In the genomic region with DNA sequence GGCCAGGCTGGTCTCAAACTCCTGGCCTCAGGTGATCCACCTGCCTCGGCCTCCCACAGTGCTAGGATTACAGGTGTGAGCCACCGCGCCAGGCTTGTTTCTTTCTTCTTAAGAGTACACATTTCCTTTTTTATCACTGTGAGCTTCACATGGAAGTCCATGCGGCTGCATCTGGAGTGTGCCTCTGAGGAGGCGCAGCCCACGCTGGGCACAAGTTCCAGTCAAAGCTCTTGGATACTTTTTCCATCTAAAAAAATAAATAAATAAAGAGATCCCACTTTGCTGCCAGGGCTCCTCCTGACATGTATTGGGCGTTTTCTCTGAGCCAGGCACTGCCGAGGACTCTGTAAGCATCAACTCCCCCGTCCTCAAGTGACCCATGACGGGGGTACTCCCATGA, we compare ENCODE assay signal across 24 cellular contexts.
DNase-seq lines count a peak whose midpoint lies in the region; ATAC-seq and TF ChIP-seq lines count a peak whose summit lies in the region.
"Had no signal": no experiment of that assay in that cellular context is flagged by ENCODE, and none has a peak within 500 bp of the region (broad histone marks: within the 10 kb centered on the region; RNA-seq: fewer than 3 reads in every experiment).

No MANE protein-coding gene starts in this region.

- no peaks in the 10 kb centered on the region for H3K27me3 ChIP-seq in neutrophil
- H3K27me3 ChIP-seq in tibial artery = no peaks in the 10 kb centered on the region
- H3K27me3 ChIP-seq: heart left ventricle, vagina had no signal

- no peak for ATAC-seq in activated CD8-positive, alpha-beta T cell treated with anti-CD3 and anti-CD28 coated beads, Interleukin-2, amount 10 ng/mL, durations not matched to agents 7 days and 5 days
- ATAC-seq in activated CD8-positive, alpha-beta T cell treated with anti-CD3 and anti-CD28 coated beads for 36 hours = no peak
- no peak for ATAC-seq in GM21515 (IDR thresholded peaks at IDR 0.05; ENCODE audit: unreplicated experiment)
- ATAC-seq: heart left ventricle; naive thymus-derived CD4-positive, alpha-beta T cell had no signal

- no peak for DNase-seq in activated CD8-positive, alpha-beta T cell treated with anti-CD3 and anti-CD28 coated beads, Interleukin-2, amount 10 ng/mL, durations not matched to agents 7 days and 5 days
- no peak for DNase-seq in activated CD8-positive, alpha-beta T cell treated with anti-CD3 and anti-CD28 coated beads for 36 hours
- DNase-seq in chondrocyte (ENCODE audit: low spot score) (peak; percentile 35), tibial artery (peak in 1 of 2 donors; percentile 68), AG20443 (ENCODE audit: low spot score) (no peak), ecto neural progenitor cell (ENCODE audit: low spot score) (no peak)
- DNase-seq: activated CD4-positive, alpha-beta T cell treated with anti-CD3 and anti-CD28 coated beads, Interleukin-2, amount 50 U/mL, for 1 hour; activated effector memory CD4-positive, alpha-beta T cell treated with Interleukin-2 at 50 U/mL for 16 hours; GDM1; heart left ventricle; midbrain; naive thymus-derived CD4-positive, alpha-beta T cell; NCI-H1048; NCI-H1930; NCI-H526; Right ventricle myocardium superior; stimulated activated CD4-positive, alpha-beta T cell treated with anti-CD3 and anti-CD28 coated beads, Interleukin-2, amount 100 ng/mL, for 24 hours had no signal

- CTCF ChIA-PET in activated CD8-positive, alpha-beta T cell treated with anti-CD3 and anti-CD28 coated beads, Interleukin-2, amount 10 ng/mL, durations not matched to agents 7 days and 5 days (lab: Charles Lee) = interaction anchor here (1.2 to 2.6 kb wide), 2 partner anchors 47 to 84 kb away, joined by 3 to 8 read pairs; no protein-coding TSS in a partner anchor
- CTCF ChIA-PET in activated CD8-positive, alpha-beta T cell treated with anti-CD3 and anti-CD28 coated beads for 36 hours (lab: Charles Lee) = interaction anchor here (1.8 to 2.8 kb wide), 2 partner anchors 11 to 47 kb away, joined by 7 to 10 read pairs; no protein-coding TSS in a partner anchor

- H3K36me3 ChIP-seq in neutrophil (peaks cover 100% of the 10 kb centered on the region), tibial artery (no peaks in the 10 kb centered on the region)
- H3K36me3 ChIP-seq: HAP-1, vagina had no signal

- intact Hi-C loops in activated CD8-positive, alpha-beta T cell treated with anti-CD3 and anti-CD28 coated beads for 36 hours (cut with micrococcal nuclease) = no loop called here
- intact Hi-C loops in tibial artery (cut with DNase I; ENCODE audit: low total_unique reads) = no loop called here

- peaks cover 86% of the 10 kb centered on the region for H3K36me3 Mint-ChIP-seq in activated CD8-positive, alpha-beta T cell treated with anti-CD3 and anti-CD28 coated beads, Interleukin-2, amount 10 ng/mL, durations not matched to agents 7 days and 5 days (ENCODE audit: low read depth)
- H3K36me3 Mint-ChIP-seq in activated CD8-positive, alpha-beta T cell treated with anti-CD3 and anti-CD28 coated beads for 36 hours (ENCODE audit: low read depth) = peaks cover 54% of the 10 kb centered on the region
- no peaks in the 10 kb centered on the region for H3K36me3 Mint-ChIP-seq in chondrocyte (ENCODE audit: low read depth)

- H3K4me1 ChIP-seq in neutrophil (ENCODE audit: control insufficient read depth in 1 of 2, insufficient read depth in 1 of 2, low read depth in 1 of 2, low read length in 1 of 2) (peaks cover 11 to 26% of the 10 kb centered on the region in 2 experiments), tibial artery (peaks cover 0 to 75% (median 67%) of the 10 kb centered on the region in 4 donors)
- H3K4me1 ChIP-seq: HAP-1 had no signal

- H3K9me3 ChIP-seq in neutrophil (no peaks in the 10 kb centered on the region), tibial artery (no peaks in the 10 kb centered on the region)
- H3K9me3 ChIP-seq: HAP-1, heart left ventricle, vagina had no signal

- H3K27me3 Mint-ChIP-seq in activated CD8-positive, alpha-beta T cell treated with anti-CD3 and anti-CD28 coated beads, Interleukin-2, amount 10 ng/mL, durations not matched to agents 7 days and 5 days (ENCODE audit: low read depth) = no peaks in the 10 kb centered on the region
- no peaks in the 10 kb centered on the region for H3K27me3 Mint-ChIP-seq in activated CD8-positive, alpha-beta T cell treated with anti-CD3 and anti-CD28 coated beads for 36 hours
- no peaks in the 10 kb centered on the region for H3K27me3 Mint-ChIP-seq in chondrocyte (ENCODE audit: low read depth)
- H3K27me3 Mint-ChIP-seq: B cell; IgD-negative memory B cell; naive thymus-derived CD4-positive, alpha-beta T cell had no signal

- peak overlapping the region; percentile 36 for H3K27ac Mint-ChIP-seq in activated CD8-positive, alpha-beta T cell treated with anti-CD3 and anti-CD28 coated beads, Interleukin-2, amount 10 ng/mL, durations not matched to agents 7 days and 5 days
- H3K27ac Mint-ChIP-seq in activated CD8-positive, alpha-beta T cell treated with anti-CD3 and anti-CD28 coated beads for 36 hours = no peak overlapping the region
- H3K27ac Mint-ChIP-seq in chondrocyte (ENCODE audit: unreplicated experiment) = no peak overlapping the region
- H3K27ac Mint-ChIP-seq: B cell had no signal

- no peak overlapping the region for H3K4me3 Mint-ChIP-seq in activated CD8-positive, alpha-beta T cell treated with anti-CD3 and anti-CD28 coated beads, Interleukin-2, amount 10 ng/mL, durations not matched to agents 7 days and 5 days
- H3K4me3 Mint-ChIP-seq in activated CD8-positive, alpha-beta T cell treated with anti-CD3 and anti-CD28 coated beads for 36 hours = no peak overlapping the region
- H3K4me3 Mint-ChIP-seq in chondrocyte (ENCODE audit: unreplicated experiment) = no peak overlapping the region
- H3K4me3 Mint-ChIP-seq: B cell; IgD-negative memory B cell; naive thymus-derived CD4-positive, alpha-beta T cell had no signal

- no peak for TF ChIP-seq CTCF in activated CD8-positive, alpha-beta T cell treated with anti-CD3 and anti-CD28 coated beads for 36 hours (IDR thresholded peaks at IDR 0.05)
- TF ChIP-seq CTCF in chondrocyte (IDR thresholded peaks at IDR 0.05) = no peak
- no peak for TF ChIP-seq CTCF in neutrophil (IDR thresholded peaks at IDR 0.05)
- TF ChIP-seq CTCF in tibial artery (IDR thresholded peaks at IDR 0.05) = no peak

- no peaks in the 10 kb centered on the region for H3K9me3 Mint-ChIP-seq in activated CD8-positive, alpha-beta T cell treated with anti-CD3 and anti-CD28 coated beads, Interleukin-2, amount 10 ng/mL, durations not matched to agents 7 days and 5 days (ENCODE audit: insufficient read depth)
- H3K9me3 Mint-ChIP-seq in activated CD8-positive, alpha-beta T cell treated with anti-CD3 and anti-CD28 coated beads for 36 hours = no peaks in the 10 kb centered on the region
- H3K9me3 Mint-ChIP-seq in chondrocyte (ENCODE audit: low read depth) = no peaks in the 10 kb centered on the region
- H3K9me3 Mint-ChIP-seq: IgD-negative memory B cell; naive thymus-derived CD4-positive, alpha-beta T cell had no signal

- POLR2A ChIA-PET in activated CD8-positive, alpha-beta T cell treated with anti-CD3 and anti-CD28 coated beads, Interleukin-2, amount 10 ng/mL, durations not matched to agents 7 days and 5 days (lab: Charles Lee) = interaction anchor here (3.4 kb wide), 1 partner anchor 11 kb away, joined by 10 read pairs; no protein-coding TSS in a partner anchor
- POLR2A ChIA-PET in activated CD8-positive, alpha-beta T cell treated with anti-CD3 and anti-CD28 coated beads for 36 hours (lab: Charles Lee) = interaction anchor here (2.9 kb wide), 1 partner anchor 11 kb away, joined by 16 read pairs; no protein-coding TSS in a partner anchor

- H3K4me3 ChIP-seq in neutrophil (ENCODE audit: low read depth in 1 of 2, low read length in 1 of 2) (no peak overlapping the region), tibial artery (no peak overlapping the region)
- H3K4me3 ChIP-seq: HAP-1, heart left ventricle, smooth muscle cell, vagina had no signal

- H3K4me1 Mint-ChIP-seq in activated CD8-positive, alpha-beta T cell treated with anti-CD3 and anti-CD28 coated beads, Interleukin-2, amount 10 ng/mL, durations not matched to agents 7 days and 5 days (ENCODE audit: low read depth) = peaks cover 68% of the 10 kb centered on the region
- peaks cover 48% of the 10 kb centered on the region for H3K4me1 Mint-ChIP-seq in activated CD8-positive, alpha-beta T cell treated with anti-CD3 and anti-CD28 coated beads for 36 hours (ENCODE audit: low read depth)
- H3K4me1 Mint-ChIP-seq in chondrocyte (ENCODE audit: low read depth) = peaks cover 8% of the 10 kb centered on the region

- H3K27ac ChIP-seq in neutrophil (peak overlapping the region; percentile 27), tibial artery (peak overlapping the region; percentile 77 to 78)
- H3K27ac ChIP-seq: heart left ventricle, vagina had no signal
